1 cellular context compared by ENCODE assay signal in genomic region chr11:95739108-95739507, GRCh38.
TF ChIP-seq lines count a peak whose summit lies in the region.

No MANE protein-coding gene starts in this region.

TF ChIP-seq in H1, 55 proteins besides CTCF, POLR2A, EP300 and RAD21:
- TF ChIP-seq CEBPB (IDR thresholded peaks at IDR 0.05; ENCODE audit: low read depth, low read length) (no peak), KDM5A (IDR thresholded peaks at IDR 0.05; ENCODE audit: low read length) (no peak), SIX5 (IDR thresholded peaks at IDR 0.05; ENCODE audit: low read depth, low read length) (no peak), TCF12 (IDR thresholded peaks at IDR 0.05; ENCODE audit: low read depth, low read length) (no peak), CREB1 (IDR thresholded peaks at IDR 0.05) (no peak), E2F6 (IDR thresholded peaks at IDR 0.05) (no peak), CBX5 (IDR thresholded peaks at IDR 0.05; ENCODE audit: low read depth, low read length) (no peak), SP1 (IDR thresholded peaks at IDR 0.05; ENCODE audit: low read depth, low read length) (no peak), BCL11A (IDR thresholded peaks at IDR 0.05; ENCODE audit: low read depth in 2 of 2, low read length in 2 of 2) (no peak), TBP (IDR thresholded peaks at IDR 0.05; ENCODE audit: low read depth, low read length) (no peak), JUN (IDR thresholded peaks at IDR 0.05; ENCODE audit: low read depth, low read length) (no peak), HDAC6 (IDR thresholded peaks at IDR 0.05; ENCODE audit: low read depth, low read length) (no peak), ZNF274 (IDR thresholded peaks at IDR 0.05; ENCODE audit: borderline replicate concordance, extremely low read depth, low read length) (no peak), PHF8 (conservative IDR thresholded peaks at IDR 0.05; ENCODE audit: low read depth, low read length) (no peak), USF2 (IDR thresholded peaks at IDR 0.05; ENCODE audit: low read length) (no peak), SRF (IDR thresholded peaks at IDR 0.05; ENCODE audit: low read depth, low read length) (no peak), CBX8 (IDR thresholded peaks at IDR 0.05; ENCODE audit: borderline replicate concordance, low read depth, low read length) (no peak), NANOG (IDR thresholded peaks at IDR 0.05; ENCODE audit: insufficient read depth, low read depth, low read length, poor library complexity, severe bottlenecking) (no peak), CHD7 (IDR thresholded peaks at IDR 0.05; ENCODE audit: insufficient replicate concordance, low read length) (no peak), RFX5 (IDR thresholded peaks at IDR 0.05; ENCODE audit: borderline replicate concordance, low read depth, low read length) (no peak)
